In the genomic region with DNA sequence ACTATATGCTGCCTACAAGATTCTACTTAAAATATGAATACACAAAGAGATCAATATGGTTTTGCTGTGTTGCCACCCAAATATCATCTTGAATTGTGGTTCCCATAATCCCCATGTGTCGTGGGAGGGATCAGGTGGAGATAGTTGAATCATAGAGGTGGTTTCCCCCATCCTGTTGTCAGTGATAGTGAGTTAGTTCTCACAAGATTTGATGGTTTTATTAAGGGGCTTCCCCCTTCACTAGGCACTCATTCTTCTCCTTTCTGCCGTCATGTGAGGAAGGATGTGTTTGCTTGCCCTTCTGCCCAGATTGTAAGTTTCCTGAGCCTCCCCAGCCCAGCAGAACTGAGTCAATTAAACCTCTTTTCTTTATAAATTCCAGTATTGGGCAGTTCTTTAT, we compare ENCODE assay signal across 17 cellular contexts.
DNase-seq lines count a peak whose midpoint lies in the region; ATAC-seq lines count a peak whose summit lies in the region.
"Had no signal": no experiment of that assay in that cellular context is flagged by ENCODE, and none has a peak within 500 bp of the region (broad histone marks: within the 10 kb centered on the region; RNA-seq: fewer than 3 reads in every experiment).

No MANE protein-coding gene starts in this region.

- DNase-seq in activated naive CD4-positive, alpha-beta T cell treated with anti-CD3 and anti-CD28 coated beads, Interleukin-2, amount 50 U/mL, for 72 hours (ENCODE audit: low spot score in 2 of 2) = no peak
- DNase-seq in activated naive CD4-positive, alpha-beta T cell (lab: John Stamatoyannopoulos, UW) = no peak
- no peak for DNase-seq in stimulated activated naive CD8-positive, alpha-beta T cell treated with anti-CD3 and anti-CD28 coated beads, Interleukin-15, Interleukin-2, amounts not matched to agents 100 U/mL and 50 U/mL, for 24 hours
- no peak for DNase-seq in DMS79 treated with DMSO at 0.1 percent for 48 hours (lab: John Stamatoyannopoulos, UW)
- no peak for DNase-seq in NCI-H2227 treated with DMSO at 0.1 percent for 48 hours (lab: John Stamatoyannopoulos, UW)
- DNase-seq: C1 segment of cervical spinal cord; Calu3; CD4-positive, alpha-beta memory T cell; COR-L47; DMS153; EL; GDM1; GM23248; H7; HCEC 1CT had no signal

- H3K36me3 Mint-ChIP-seq in activated naive CD4-positive, alpha-beta T cell treated with anti-CD3 and anti-CD28 coated beads, Interleukin-2, amount 50 U/mL, for 72 hours = no peaks in the 10 kb centered on the region
- no peaks in the 10 kb centered on the region for H3K36me3 Mint-ChIP-seq in activated T-helper 17 cell treated with anti-CD3 and anti-CD28 coated beads, Interleukin-2, amount 50 U/mL, for 72 hours (ENCODE audit: low read depth)
- H3K36me3 Mint-ChIP-seq: CD4-positive, alpha-beta memory T cell had no signal

- no peak overlapping the region for H3K27ac Mint-ChIP-seq in activated naive CD4-positive, alpha-beta T cell treated with anti-CD3 and anti-CD28 coated beads, Interleukin-2, amount 50 U/mL, for 72 hours
- no peak overlapping the region for H3K27ac Mint-ChIP-seq in activated T-helper 17 cell treated with anti-CD3 and anti-CD28 coated beads, Interleukin-2, amount 50 U/mL, for 72 hours
- H3K27ac Mint-ChIP-seq: CD4-positive, alpha-beta memory T cell had no signal

- ATAC-seq in activated naive CD4-positive, alpha-beta T cell treated with anti-CD3 and anti-CD28 coated beads, Interleukin-2, amount 50 U/mL, for 72 hours = peak; percentile 50 to 67
- ATAC-seq in activated T-helper 17 cell treated with anti-CD3 and anti-CD28 coated beads, Interleukin-2, amount 50 U/mL, for 72 hours (replicated peaks) = peak; percentile 62
- ATAC-seq in stimulated activated naive CD8-positive, alpha-beta T cell treated with anti-CD3 and anti-CD28 coated beads, Interleukin-15, Interleukin-2, amounts not matched to agents 100 U/mL and 50 U/mL, for 24 hours = peak; percentile 28
- ATAC-seq: GM12878 had no signal

- no peaks in the 10 kb centered on the region for H3K4me1 Mint-ChIP-seq in activated T-helper 17 cell treated with anti-CD3 and anti-CD28 coated beads, Interleukin-2, amount 50 U/mL, for 72 hours

- H3K27me3 Mint-ChIP-seq in activated T-helper 17 cell treated with anti-CD3 and anti-CD28 coated beads, Interleukin-2, amount 50 U/mL, for 72 hours = peaks cover 10% of the 10 kb centered on the region

- H3K4me3 Mint-ChIP-seq in activated T-helper 17 cell treated with anti-CD3 and anti-CD28 coated beads, Interleukin-2, amount 50 U/mL, for 72 hours = no peak overlapping the region
- H3K4me3 Mint-ChIP-seq: CD4-positive, alpha-beta memory T cell had no signal

- peaks cover 0 to 4% of the 10 kb centered on the region in 2 donors for H3K9me3 Mint-ChIP-seq in activated naive CD4-positive, alpha-beta T cell treated with anti-CD3 and anti-CD28 coated beads, Interleukin-2, amount 50 U/mL, for 72 hours
- peaks cover 9% of the 10 kb centered on the region for H3K9me3 Mint-ChIP-seq in activated T-helper 17 cell treated with anti-CD3 and anti-CD28 coated beads, Interleukin-2, amount 50 U/mL, for 72 hours
